ENCODE assay signal across 10 cellular contexts in genomic region chr7:44572771-44573170, GRCh38. TPM values are rescaled to one million over a fixed set of nuclear protein-coding genes. Genes with fewer than 3 reads are reported as not detected.
DNase-seq lines count a peak whose midpoint lies in the region; ATAC-seq, FAIRE-seq and TF ChIP-seq lines count a peak whose summit lies in the region.
"Had no signal": no experiment of that assay in that cellular context is flagged by ENCODE, and none has a peak within 500 bp of the region (broad histone marks: within the 10 kb centered on the region; RNA-seq: fewer than 3 reads in every experiment).

No MANE protein-coding gene starts in this region.

- intact Hi-C loops in CD8-positive, alpha-beta T cell (cut with DNase I, micrococcal nuclease): loop anchor here (1.0 to 10.0 kb wide), 4 partner anchors 34 to 1638 kb away; partner anchors contain the start of genes MRPL32 (in 1 of the 2), NUDCD3 (in 1 of the 2), OGDH (in 1 of the 2) and PSMA2 (in 1 of the 2)
- intact Hi-C loops in PC-9 (cut with micrococcal nuclease; ENCODE audit: unreplicated experiment) (no loop called here), pancreas (cut with DNase I) (no loop called here)

- H3K4me1 Mint-ChIP-seq in CD8-positive, alpha-beta T cell (ENCODE audit: low read depth): peaks cover 50% of the 10 kb centered on the region

- H3K27me3 ChIP-seq in CD8-positive, alpha-beta T cell (ENCODE audit: insufficient read depth, low read length): no peaks in the 10 kb centered on the region
- H3K27me3 ChIP-seq in PC-9 (ENCODE audit: insufficient read depth, low read depth) (no peaks in the 10 kb centered on the region), pancreas (no peaks in the 10 kb centered on the region)

- peak overlapping the region; percentile 91 for H3K27ac ChIP-seq in CD8-positive, alpha-beta T cell (ENCODE audit: low read depth, low read length)
- H3K27ac ChIP-seq in PC-9 (peak overlapping the region; percentile 33; the same call in 1 of the 2 replicates), pancreas (peak overlapping the region in 1 of 4 donors; percentile 76)

- peak overlapping the region; percentile 92 for H3K4me3 ChIP-seq in CD8-positive, alpha-beta T cell (ENCODE audit: low read depth, low read length)
- peak overlapping the region; percentile 84 for H3K4me3 ChIP-seq in PC-9
- H3K4me3 ChIP-seq in epithelial cell of proximal tubule (ENCODE audit: low read depth, low read length): peak overlapping the region; percentile 95
- peak overlapping the region; percentile 72 to 92 (median 88) for H3K4me3 ChIP-seq in pancreas

- H3K9me2 ChIP-seq in PC-9 (ENCODE audit: insufficient read depth): no peaks in the 10 kb centered on the region

- no TSS peak for BruUV-seq in PC-9 (replicated peaks; lab: Mats Ljungman, UMichigan)

- DNase-seq in CD8-positive, alpha-beta T cell: no peak
- DNase-seq in PC-9 (no peak), epithelial cell of proximal tubule (ENCODE audit: low read depth) (no peak), pancreas (no peak), SW 1271 (lab: John Stamatoyannopoulos, UW) (no peak), amniotic stem cell (lab: John Stamatoyannopoulos, UW) (no peak)

- H3K4me3 Mint-ChIP-seq in CD8-positive, alpha-beta T cell: peak overlapping the region; percentile 96

- no peak overlapping the region for H2AFZ ChIP-seq in PC-9

- peaks cover 28% of the 10 kb centered on the region for H3K4me1 ChIP-seq in CD8-positive, alpha-beta T cell (ENCODE audit: insufficient read depth, low read length)
- peaks cover 23% of the 10 kb centered on the region for H3K4me1 ChIP-seq in PC-9 (replicated peaks; ENCODE audit: insufficient read depth)
- peaks cover 4 to 11% (median 7%) of the 10 kb centered on the region in 3 donors for H3K4me1 ChIP-seq in pancreas

- no peak for ATAC-seq in CD8-positive, alpha-beta T cell
- no peak for ATAC-seq in pancreas
- no peak for ATAC-seq in GM18909 (IDR thresholded peaks at IDR 0.05; ENCODE audit: poor library complexity, unreplicated experiment)
- ATAC-seq in HG03175 (IDR thresholded peaks at IDR 0.05; ENCODE audit: unreplicated experiment): no peak

- peak overlapping the region; percentile 99 for H3K27ac Mint-ChIP-seq in CD8-positive, alpha-beta T cell

- H3K27me3 Mint-ChIP-seq in CD8-positive, alpha-beta T cell (ENCODE audit: low read depth): no peaks in the 10 kb centered on the region

- H3K36me3 Mint-ChIP-seq in CD8-positive, alpha-beta T cell: peaks cover 76% of the 10 kb centered on the region

- H3K9me3 Mint-ChIP-seq in CD8-positive, alpha-beta T cell: no peaks in the 10 kb centered on the region

- H3K9me3 ChIP-seq in CD8-positive, alpha-beta T cell (ENCODE audit: low read length): no peaks in the 10 kb centered on the region
- no peaks in the 10 kb centered on the region for H3K9me3 ChIP-seq in PC-9 (ENCODE audit: insufficient read depth, low read depth)
- H3K9me3 ChIP-seq in pancreas: no peaks in the 10 kb centered on the region

- H3F3A ChIP-seq in PC-9 (ENCODE audit: insufficient read depth, low read depth): peaks cover 59% of the 10 kb centered on the region

- CTCF ChIA-PET in CD8-positive, alpha-beta T cell (lab: Charles Lee): interaction anchor here (0.6 to 2.8 kb wide), 7 partner anchors 7 to 332 kb away, joined by 3 to 24 read pairs (median 4); no protein-coding TSS in a partner anchor
- CTCF ChIA-PET in PC-9 (lab: Charles Lee): interaction anchor here (0.6 to 0.9 kb wide), 2 partner anchors 61 to 201 kb away, joined by 3 read pairs; no protein-coding TSS in a partner anchor

- peaks cover 9% of the 10 kb centered on the region; the same call in 1 of the 2 replicates for H4K20me1 ChIP-seq in PC-9 (ENCODE audit: insufficient read depth)

- no peak for TF ChIP-seq CTCF in CD8-positive, alpha-beta T cell (IDR thresholded peaks at IDR 0.05)
- TF ChIP-seq CTCF in PC-9 (conservative IDR thresholded peaks at IDR 0.05): no peak
- TF ChIP-seq CTCF in epithelial cell of proximal tubule (conservative IDR thresholded peaks at IDR 0.05; ENCODE audit: low read depth, low read length): no peak
- no peak for TF ChIP-seq CTCF in pancreas (IDR thresholded peaks at IDR 0.05)

- WGBS in pancreas, 2 donors: 38 to 48% methylated on average over 5 of the region's 5 CpGs

- H3K79me2 ChIP-seq in PC-9 (ENCODE audit: low read depth): peaks cover 52% of the 10 kb centered on the region

- POLR2A ChIA-PET in CD8-positive, alpha-beta T cell (lab: Charles Lee): interaction anchor here (0.9 to 2.8 kb wide), 5 partner anchors 8 to 275 kb away, joined by 3 to 27 read pairs (median 12); partner anchors contain the start of genes H2AZ2, OGDH and TMED4
- POLR2A ChIA-PET in PC-9 (lab: Charles Lee; ENCODE audit: unreplicated experiment): interaction anchor here (0.6 to 0.7 kb wide), 2 partner anchors 276 to 498 kb away, joined by 3 to 5 read pairs; no protein-coding TSS in a partner anchor

- FAIRE-seq in pancreas (lab: Jason Lieb, UNC): no peak
- FAIRE-seq: frontal cortex had no signal

- peaks cover 51% of the 10 kb centered on the region for H3K36me3 ChIP-seq in CD8-positive, alpha-beta T cell (ENCODE audit: insufficient read depth, low read length)
- peaks cover 54% of the 10 kb centered on the region for H3K36me3 ChIP-seq in PC-9 (ENCODE audit: low read depth)
- peaks cover 14 to 48% (median 32%) of the 10 kb centered on the region in 3 donors for H3K36me3 ChIP-seq in pancreas

- H3K4me2 ChIP-seq in PC-9: peak overlapping the region; percentile 93

RNA-seq across cellular contexts. Expression of gene DDX56, which starts 0.9 kb away (rescaled TPM):
- total RNA-seq in CD8-positive, alpha-beta T cell: 100 to 1,000 TPM; 140 to 141 TPM
- total RNA-seq in PC-9 (2021) (113 and 125 TPM in 2 replicates), epithelial cell of proximal tubule (53.2 and 106 TPM in 2 replicates), pancreas (10 to 100 TPM; 23.0 to 36.6 (median 27.3) TPM)
- polyA plus RNA-seq in pancreas: 100 to 1,000 TPM; 107 to 114 TPM

RNA-seq across cellular contexts. Expression of gene TMED4, which starts 9.3 kb away (rescaled TPM):
- total RNA-seq in CD8-positive, alpha-beta T cell: 100 to 1,000 TPM; 115 to 120 TPM
- total RNA-seq in PC-9 (2021) (134 and 161 TPM in 2 replicates), epithelial cell of proximal tubule (114 and 167 TPM in 2 replicates), pancreas (10 to 100 TPM; 38.2 to 53.0 (median 47.0) TPM)
- polyA plus RNA-seq in pancreas: 10 to 100 TPM; 32.3 to 55.9 TPM

RNA-seq across cellular contexts. Expression of gene NPC1L1, which starts 31.6 kb away (rescaled TPM):
- total RNA-seq in CD8-positive, alpha-beta T cell: under 1 TPM in 1 of 2 experiments, not detected in 1; 0.06 TPM
- total RNA-seq in PC-9 (2021) (0.28 and 0.30 TPM in 2 replicates), epithelial cell of proximal tubule (0.23 and 0.94 TPM in 2 replicates), pancreas (under 1 TPM; 0.20 to 0.98 (median 0.60) TPM)
- polyA plus RNA-seq in pancreas: 1 to 10 TPM in 1 of 2 donors, under 1 TPM in 1; 0.61 to 3.4 TPM
- total RNA-seq: frontal cortex, RPMI7951 had no signal

RNA-seq across cellular contexts. Expression of gene OGDH, which starts 33.7 kb away (rescaled TPM):
- 10 to 100 TPM; 36.8 to 39.6 TPM for total RNA-seq in CD8-positive, alpha-beta T cell
- total RNA-seq in PC-9 (2021) (93.6 and 135 TPM in 2 replicates), epithelial cell of proximal tubule (62.0 and 93.0 TPM in 2 replicates), pancreas (10 to 100 TPM; 24.5 to 49.2 (median 33.7) TPM)
- polyA plus RNA-seq in pancreas: 10 to 100 TPM; 18.4 to 19.3 TPM

Comparison
In these comparisons a context has a peak if more than half of its experiments do, and no peak if none do; other contexts are left out.
1. intact Hi-C loops: an anchor here in CD8-positive, alpha-beta T cell (1.0 to 10.0 kb wide); none called in PC-9 and pancreas.